In the genomic region with DNA sequence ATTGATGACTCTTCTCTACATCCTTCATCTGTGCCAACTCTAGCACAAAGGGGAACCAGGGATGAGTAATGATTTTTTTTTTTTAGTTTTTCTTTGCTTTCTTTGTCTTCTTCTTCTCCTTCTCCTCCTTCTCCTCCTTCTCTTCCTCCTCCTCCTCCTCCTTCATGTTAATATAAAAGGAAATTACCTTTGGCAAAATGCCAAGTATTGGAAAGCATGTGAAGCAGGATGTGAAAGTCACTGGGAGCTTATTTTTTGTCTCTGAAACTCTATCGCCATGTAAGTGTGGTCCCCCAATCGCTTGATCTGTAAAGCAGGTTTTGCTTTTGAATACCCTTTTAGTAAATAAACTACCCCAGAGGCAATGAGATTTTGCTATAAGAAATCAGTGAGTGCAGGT, we compare ENCODE assay signal across 2 cellular contexts.
TF ChIP-seq lines count a peak whose summit lies in the region.

No MANE protein-coding gene starts in this region.

TF ChIP-seq in HEK293, 187 proteins besides CTCF, POLR2A, EP300 and RAD21:
- TF ChIP-seq, protein P1, sequence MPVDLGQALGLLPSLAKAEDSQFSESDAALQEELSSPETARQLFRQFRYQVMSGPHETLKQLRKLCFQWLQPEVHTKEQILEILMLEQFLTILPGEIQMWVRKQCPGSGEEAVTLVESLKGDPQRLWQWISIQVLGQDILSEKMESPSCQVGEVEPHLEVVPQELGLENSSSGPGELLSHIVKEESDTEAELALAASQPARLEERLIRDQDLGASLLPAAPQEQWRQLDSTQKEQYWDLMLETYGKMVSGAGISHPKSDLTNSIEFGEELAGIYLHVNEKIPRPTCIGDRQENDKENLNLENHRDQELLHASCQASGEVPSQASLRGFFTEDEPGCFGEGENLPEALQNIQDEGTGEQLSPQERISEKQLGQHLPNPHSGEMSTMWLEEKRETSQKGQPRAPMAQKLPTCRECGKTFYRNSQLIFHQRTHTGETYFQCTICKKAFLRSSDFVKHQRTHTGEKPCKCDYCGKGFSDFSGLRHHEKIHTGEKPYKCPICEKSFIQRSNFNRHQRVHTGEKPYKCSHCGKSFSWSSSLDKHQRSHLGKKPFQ (tag by site-specific recombination; IDR thresholded peaks at IDR 0.05) = no peak
- TF ChIP-seq, protein P2, sequence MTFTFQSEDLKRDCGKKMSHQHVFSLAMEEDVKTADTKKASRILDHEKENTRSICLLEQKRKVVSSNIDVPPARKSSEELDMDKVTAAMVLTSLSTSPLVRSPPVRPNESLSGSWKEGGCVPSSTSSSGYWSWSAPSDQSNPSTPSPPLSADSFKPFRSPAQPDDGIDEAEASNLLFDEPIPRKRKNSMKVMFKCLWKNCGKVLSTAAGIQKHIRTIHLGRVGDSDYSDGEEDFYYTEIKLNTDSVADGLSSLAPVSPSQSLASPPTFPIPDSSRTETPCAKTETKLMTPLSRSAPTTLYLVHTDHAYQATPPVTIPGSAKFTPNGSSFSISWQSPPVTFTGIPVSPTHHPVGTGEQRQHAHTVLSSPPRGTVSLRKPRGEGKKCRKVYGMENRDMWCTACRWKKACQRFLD (tag by site-specific recombination; IDR thresholded peaks at IDR 0.05) = no peak
- no peak for TF ChIP-seq ZBTB17 (tag by site-specific recombination; IDR thresholded peaks at IDR 0.05)
- TF ChIP-seq, protein P3, sequence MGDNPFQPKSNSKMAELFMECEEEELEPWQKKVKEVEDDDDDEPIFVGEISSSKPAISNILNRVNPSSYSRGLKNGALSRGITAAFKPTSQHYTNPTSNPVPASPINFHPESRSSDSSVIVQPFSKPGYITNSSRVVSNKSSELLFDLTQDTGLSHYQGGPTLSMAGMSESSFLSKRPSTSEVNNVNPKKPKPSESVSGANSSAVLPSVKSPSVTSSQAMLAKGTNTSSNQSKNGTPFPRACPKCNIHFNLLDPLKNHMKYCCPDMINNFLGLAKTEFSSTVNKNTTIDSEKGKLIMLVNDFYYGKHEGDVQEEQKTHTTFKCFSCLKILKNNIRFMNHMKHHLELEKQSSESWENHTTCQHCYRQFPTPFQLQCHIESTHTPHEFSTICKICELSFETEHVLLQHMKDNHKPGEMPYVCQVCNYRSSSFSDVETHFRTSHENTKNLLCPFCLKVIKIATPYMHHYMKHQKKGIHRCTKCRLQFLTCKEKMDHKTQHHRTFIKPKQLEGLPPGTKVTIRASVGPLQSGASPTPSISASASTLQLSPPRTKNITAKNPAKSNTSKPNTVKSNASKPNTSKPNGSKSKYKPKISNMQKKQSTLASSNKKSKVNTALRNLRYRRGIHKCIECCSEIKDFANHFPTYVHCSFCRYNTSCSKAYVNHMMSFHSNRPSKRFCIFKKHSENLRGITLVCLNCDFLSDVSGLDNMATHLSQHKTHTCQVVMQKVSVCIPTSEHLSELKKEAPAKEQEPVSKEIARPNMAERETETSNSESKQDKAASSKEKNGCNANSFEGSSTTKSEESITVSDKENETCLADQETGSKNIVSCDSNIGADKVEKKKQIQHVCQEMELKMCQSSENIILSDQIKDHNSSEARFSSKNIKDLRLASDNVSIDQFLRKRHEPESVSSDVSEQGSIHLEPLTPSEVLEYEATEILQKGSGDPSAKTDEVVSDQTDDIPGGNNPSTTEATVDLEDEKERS (tag by site-specific recombination; IDR thresholded peaks at IDR 0.05) = no peak
- TF ChIP-seq, protein P4, sequence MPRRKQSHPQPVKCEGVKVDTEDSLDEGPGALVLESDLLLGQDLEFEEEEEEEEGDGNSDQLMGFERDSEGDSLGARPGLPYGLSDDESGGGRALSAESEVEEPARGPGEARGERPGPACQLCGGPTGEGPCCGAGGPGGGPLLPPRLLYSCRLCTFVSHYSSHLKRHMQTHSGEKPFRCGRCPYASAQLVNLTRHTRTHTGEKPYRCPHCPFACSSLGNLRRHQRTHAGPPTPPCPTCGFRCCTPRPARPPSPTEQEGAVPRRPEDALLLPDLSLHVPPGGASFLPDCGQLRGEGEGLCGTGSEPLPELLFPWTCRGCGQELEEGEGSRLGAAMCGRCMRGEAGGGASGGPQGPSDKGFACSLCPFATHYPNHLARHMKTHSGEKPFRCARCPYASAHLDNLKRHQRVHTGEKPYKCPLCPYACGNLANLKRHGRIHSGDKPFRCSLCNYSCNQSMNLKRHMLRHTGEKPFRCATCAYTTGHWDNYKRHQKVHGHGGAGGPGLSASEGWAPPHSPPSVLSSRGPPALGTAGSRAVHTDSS (tag by site-specific recombination; IDR thresholded peaks at IDR 0.05) = 0 out of 2 replicates have a peak, but pooled peaks have one; percentile 29
- TF ChIP-seq ZNF138 (tag by site-specific recombination; IDR thresholded peaks at IDR 0.05; ENCODE audit: borderline replicate concordance) = no peak
- TF ChIP-seq, protein P5, sequence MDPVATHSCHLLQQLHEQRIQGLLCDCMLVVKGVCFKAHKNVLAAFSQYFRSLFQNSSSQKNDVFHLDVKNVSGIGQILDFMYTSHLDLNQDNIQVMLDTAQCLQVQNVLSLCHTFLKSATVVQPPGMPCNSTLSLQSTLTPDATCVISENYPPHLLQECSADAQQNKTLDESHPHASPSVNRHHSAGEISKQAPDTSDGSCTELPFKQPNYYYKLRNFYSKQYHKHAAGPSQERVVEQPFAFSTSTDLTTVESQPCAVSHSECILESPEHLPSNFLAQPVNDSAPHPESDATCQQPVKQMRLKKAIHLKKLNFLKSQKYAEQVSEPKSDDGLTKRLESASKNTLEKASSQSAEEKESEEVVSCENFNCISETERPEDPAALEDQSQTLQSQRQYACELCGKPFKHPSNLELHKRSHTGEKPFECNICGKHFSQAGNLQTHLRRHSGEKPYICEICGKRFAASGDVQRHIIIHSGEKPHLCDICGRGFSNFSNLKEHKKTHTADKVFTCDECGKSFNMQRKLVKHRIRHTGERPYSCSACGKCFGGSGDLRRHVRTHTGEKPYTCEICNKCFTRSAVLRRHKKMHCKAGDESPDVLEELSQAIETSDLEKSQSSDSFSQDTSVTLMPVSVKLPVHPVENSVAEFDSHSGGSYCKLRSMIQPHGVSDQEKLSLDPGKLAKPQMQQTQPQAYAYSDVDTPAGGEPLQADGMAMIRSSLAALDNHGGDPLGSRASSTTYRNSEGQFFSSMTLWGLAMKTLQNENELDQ (tag by site-specific recombination; IDR thresholded peaks at IDR 0.05; ENCODE audit: low read depth) = no peak
TF ChIP-seq in HEK293: peak in this region for 1.

TF ChIP-seq in GM12878, 131 proteins besides CTCF, POLR2A, EP300 and RAD21:
- TF ChIP-seq SMAD1 (IDR thresholded peaks at IDR 0.05; ENCODE audit: low read depth, partially characterized antibody) = peak; percentile 74
- TF ChIP-seq CREM (IDR thresholded peaks at IDR 0.05; ENCODE audit: low read depth) = no peak
- no peak for TF ChIP-seq SMC3 (IDR thresholded peaks at IDR 0.05; ENCODE audit: borderline replicate concordance, low read length)
